13 cellular contexts compared by ENCODE assay signal in genomic region chr11:101584129-101584515, GRCh38. TPM values are rescaled to one million over a fixed set of nuclear protein-coding genes. Genes with fewer than 3 reads are reported as not detected.
DNase-seq lines count a peak whose midpoint lies in the region; ATAC-seq and TF ChIP-seq lines count a peak whose summit lies in the region.
"Had no signal": no experiment of that assay in that cellular context is flagged by ENCODE, and none has a peak within 500 bp of the region (broad histone marks: within the 10 kb centered on the region; RNA-seq: fewer than 3 reads in every experiment).

No MANE protein-coding gene starts in this region.

- no peak overlapping the region for H3K14ac ChIP-seq in neuronal stem cell (ENCODE audit: low read length)

- in situ Hi-C loops in transverse colon (cut with MboI; ENCODE audit: low pct_ligation_motif_present in 1 of 4, low pct_unique_long_range_greater_than_20kb in 1 of 4, low sequenced_read_pairs in 3 of 4) = no loop called here

- no peak for TF ChIP-seq POLR2A in transverse colon (IDR thresholded peaks at IDR 0.05)

- H3K9me3 ChIP-seq in adipocyte (ENCODE audit: control insufficient read depth, low read length) (peaks cover 5% of the 10 kb centered on the region), fibroblast of lung (ENCODE audit: control insufficient read depth, insufficient read depth, low read depth, low read length) (no peaks in the 10 kb centered on the region), neuronal stem cell (replicated peaks in 1 of 2; ENCODE audit: control insufficient read depth in 2 of 2, insufficient read depth in 1 of 2, low read depth in 1 of 2, low read length in 2 of 2) (no peaks in the 10 kb centered on the region), transverse colon (no peaks in the 10 kb centered on the region)
- H3K9me3 ChIP-seq: MG63, neutrophil had no signal

- H3K9ac ChIP-seq in adipocyte (ENCODE audit: low read length) (no peak overlapping the region), fibroblast of lung (ENCODE audit: insufficient read depth, low read length) (peak overlapping the region; percentile 75), neuronal stem cell (ENCODE audit: low read depth, low read length, poor library complexity) (no peak overlapping the region)

- peaks cover 33% of the 10 kb centered on the region for H3K27me3 ChIP-seq in adipocyte (replicated peaks; ENCODE audit: control insufficient read depth, insufficient read depth, low read length)
- no peaks in the 10 kb centered on the region for H3K27me3 ChIP-seq in fibroblast of lung (ENCODE audit: control insufficient read depth, insufficient read depth, low read length)
- peaks cover 6 to 45% (median 24%) of the 10 kb centered on the region in 3 experiments for H3K27me3 ChIP-seq in neuronal stem cell (ENCODE audit: control insufficient read depth in 3 of 3, insufficient read depth in 3 of 3, low read depth in 1 of 3, low read length in 3 of 3)
- peaks cover 38% of the 10 kb centered on the region for H3K27me3 ChIP-seq in transverse colon

- H2AK5ac ChIP-seq in neuronal stem cell (ENCODE audit: low read depth, low read length) = no peak overlapping the region

- no peak overlapping the region for H2BK120ac ChIP-seq in neuronal stem cell (ENCODE audit: low read depth, low read length)

- no peak overlapping the region for H3K27ac Mint-ChIP-seq in natural killer cell

- H2BK15ac ChIP-seq in neuronal stem cell (ENCODE audit: low read length) = no peak overlapping the region

- WGBS in neuronal stem cell (ENCODE audit: extremely low coverage in 2 of 2, insufficient read length in 2 of 2, insufficient replicate concordance in 1 of 2), 2 donors = no CpG with 5 or more reads among the region's 8 CpGs
- WGBS in transverse colon (ENCODE audit: low coverage in 1 of 2), 2 donors = 28 to 48% methylated on average over 8 of the region's 8 CpGs

- intact Hi-C loops in transverse colon (cut with DNase I; ENCODE audit: low total_unique reads) = no loop called here
- intact Hi-C loops in natural killer cell (cut with micrococcal nuclease) = no loop called here

- H3K18ac ChIP-seq in neuronal stem cell (ENCODE audit: low read length) = no peak overlapping the region

- H3K4me2 ChIP-seq in fibroblast of lung (ENCODE audit: extremely low read depth, insufficient read depth, low read length) (peak overlapping the region; percentile 88), neuronal stem cell (ENCODE audit: insufficient read depth, low read length, poor library complexity, severe bottlenecking) (peak overlapping the region; percentile 97)

- no peaks in the 10 kb centered on the region for H3K36me3 Mint-ChIP-seq in natural killer cell

- H3K4me3 ChIP-seq in adipocyte (ENCODE audit: low read length) (peak overlapping the region; percentile 80), fibroblast of lung (replicated peaks in 1 of 4; ENCODE audit: control extremely low read depth in 1 of 4, insufficient read depth in 1 of 4, low read depth in 3 of 4, low read length in 4 of 4) (peak overlapping the region; percentile 54 to 71 (median 61)), neuronal stem cell (ENCODE audit: low read length in 2 of 2) (no peak overlapping the region), transverse colon (peak overlapping the region in 3 of 4 donors; percentile 39 to 55 (median 45))

- no peak overlapping the region for H3K23ac ChIP-seq in neuronal stem cell (ENCODE audit: low read depth, low read length, poor library complexity)

- ATAC-seq in natural killer cell (no peak), GM21360 (IDR thresholded peaks at IDR 0.05; ENCODE audit: unreplicated experiment) (no peak)

- H2AFZ ChIP-seq in fibroblast of lung (ENCODE audit: low read length) = peak overlapping the region; percentile 65
- peak overlapping the region; percentile 66 for H2AFZ ChIP-seq in neuronal stem cell (ENCODE audit: low read length)

- H3K9me3 Mint-ChIP-seq in natural killer cell = peaks cover 4 to 5% of the 10 kb centered on the region in 2 donors

- H3K4me1 Mint-ChIP-seq in natural killer cell = no peaks in the 10 kb centered on the region

- no peak for TF ChIP-seq EP300 in transverse colon (IDR thresholded peaks at IDR 0.05; ENCODE audit: low read depth)

- H3K79me2 ChIP-seq in fibroblast of lung (ENCODE audit: control insufficient read depth, insufficient read depth, low read length) = peaks cover 25% of the 10 kb centered on the region

- H4K8ac ChIP-seq in neuronal stem cell (ENCODE audit: low read depth, low read length) = no peak overlapping the region

- no peaks in the 10 kb centered on the region for H3K4me1 ChIP-seq in adipocyte (ENCODE audit: control insufficient read depth, insufficient read depth, low read length)
- H3K4me1 ChIP-seq in fibroblast of lung (ENCODE audit: control insufficient read depth, extremely low read depth, insufficient read depth, low read length) = no peaks in the 10 kb centered on the region
- H3K4me1 ChIP-seq in neuronal stem cell (ENCODE audit: control insufficient read depth in 2 of 2, insufficient read depth in 1 of 2, low read depth in 1 of 2, low read length in 2 of 2) = peaks cover 0 to 3% of the 10 kb centered on the region in 2 donors
- H3K4me1 ChIP-seq in transverse colon = no peaks in the 10 kb centered on the region

- H3K27me3 Mint-ChIP-seq in natural killer cell (ENCODE audit: low read depth in 2 of 2) = peaks cover 7 to 15% of the 10 kb centered on the region in 2 donors

- no peaks in the 10 kb centered on the region for H3K79me1 ChIP-seq in neuronal stem cell (ENCODE audit: low read depth, low read length)

- H3K27ac ChIP-seq in fibroblast of lung (ENCODE audit: insufficient read depth, low read length) (peak overlapping the region; percentile 55), neuronal stem cell (replicated peaks; ENCODE audit: low read length) (no peak overlapping the region), transverse colon (peak overlapping the region in 3 of 4 donors; percentile 74 to 85 (median 79))
- H3K27ac ChIP-seq: HL-60, neutrophil had no signal

- no peaks in the 10 kb centered on the region for H4K20me1 ChIP-seq in fibroblast of lung (ENCODE audit: control insufficient read depth, extremely low read depth, insufficient read depth, low read length)

- H3K36me3 ChIP-seq in adipocyte (ENCODE audit: control insufficient read depth, insufficient read depth, low read length, severe bottlenecking) = no peaks in the 10 kb centered on the region
- H3K36me3 ChIP-seq in fibroblast of lung (ENCODE audit: control insufficient read depth, insufficient read depth, low read length) = no peaks in the 10 kb centered on the region
- H3K36me3 ChIP-seq in neuronal stem cell (replicated peaks in 1 of 2; ENCODE audit: control insufficient read depth in 2 of 2, insufficient read depth in 2 of 2, low read length in 2 of 2) = no peaks in the 10 kb centered on the region
- no peaks in the 10 kb centered on the region for H3K36me3 ChIP-seq in transverse colon
- H3K36me3 ChIP-seq: MG63, neutrophil had no signal

- DNase-seq in adipocyte (ENCODE audit: low read depth) = no peak
- DNase-seq in fibroblast of lung (ENCODE audit: low read depth in 2 of 2) = no peak
- no peak for DNase-seq in neuronal stem cell (ENCODE audit: low spot score)
- DNase-seq in transverse colon = no peak
- DNase-seq in mucosa of gallbladder (ENCODE audit: low spot score) = no peak
- no peak for DNase-seq in natural killer cell
- DNase-seq: NCI-H2227 treated with DMSO at 0.1 percent for 48 hours; SHP77; stimulated activated naive CD4-positive, alpha-beta T cell had no signal

- no peak overlapping the region for H3K4ac ChIP-seq in neuronal stem cell (ENCODE audit: low read length)

- H3K4me3 Mint-ChIP-seq in natural killer cell = no peak overlapping the region

- H4K91ac ChIP-seq in neuronal stem cell (ENCODE audit: low read depth, low read length, poor library complexity) = no peak overlapping the region

- H2BK5ac ChIP-seq in neuronal stem cell (ENCODE audit: low read length) = no peak overlapping the region

- no peak overlapping the region for H2BK12ac ChIP-seq in neuronal stem cell (ENCODE audit: low read length)

- TF ChIP-seq CTCF in fibroblast of lung (conservative IDR thresholded peaks at IDR 0.05 in 1 of 2, IDR thresholded peaks at IDR 0.05 in 1 of 2; ENCODE audit: low read depth in 1 of 2, low read length in 2 of 2) = no peak
- no peak for TF ChIP-seq CTCF in transverse colon (IDR thresholded peaks at IDR 0.05)
- no peak for TF ChIP-seq CTCF in natural killer cell (IDR thresholded peaks at IDR 0.05)

RNA-seq across cellular contexts. Expression of gene TRPC6, which starts 0.3 kb away (rescaled TPM):
- total RNA-seq in fibroblast of lung = 1.5 and 4.6 TPM in 2 replicates
- polyA plus RNA-seq in fibroblast of lung = 0.91 and 26.4 TPM in 2 replicates
- polyA plus RNA-seq in fibroblast of lung (2012) = 0.82 and 19.0 TPM in 2 replicates
- 0.56 and 10.1 TPM in 2 replicates for polyA minus RNA-seq in fibroblast of lung (ENCODE audit: low replicate concordance)
- polyA plus RNA-seq in neuronal stem cell (2013, experiment 1 of 2) = 0.10 TPM
- 0.12 TPM for polyA plus RNA-seq in neuronal stem cell (2013, experiment 2 of 2)
- total RNA-seq in transverse colon = 10 to 100 TPM in 1 of 4 donors, 1 to 10 TPM in 2, not detected in 1; 1.4 to 15.9 (median 3.1) TPM
- total RNA-seq in mucosa of gallbladder = 1.5 TPM
- under 1 TPM in 2 of 3 donors, not detected in 1; 0.09 to 0.15 TPM for total RNA-seq in natural killer cell

Comparison
In these comparisons a context has a peak if more than half of its experiments do, and no peak if none do; other contexts are left out.
1. H3K4me3 ChIP-seq: peak in adipocyte (single experiment), fibroblast of lung (4 of 4) and transverse colon (3 of 4); none in neuronal stem cell (0 of 2).